In the genomic region with DNA sequence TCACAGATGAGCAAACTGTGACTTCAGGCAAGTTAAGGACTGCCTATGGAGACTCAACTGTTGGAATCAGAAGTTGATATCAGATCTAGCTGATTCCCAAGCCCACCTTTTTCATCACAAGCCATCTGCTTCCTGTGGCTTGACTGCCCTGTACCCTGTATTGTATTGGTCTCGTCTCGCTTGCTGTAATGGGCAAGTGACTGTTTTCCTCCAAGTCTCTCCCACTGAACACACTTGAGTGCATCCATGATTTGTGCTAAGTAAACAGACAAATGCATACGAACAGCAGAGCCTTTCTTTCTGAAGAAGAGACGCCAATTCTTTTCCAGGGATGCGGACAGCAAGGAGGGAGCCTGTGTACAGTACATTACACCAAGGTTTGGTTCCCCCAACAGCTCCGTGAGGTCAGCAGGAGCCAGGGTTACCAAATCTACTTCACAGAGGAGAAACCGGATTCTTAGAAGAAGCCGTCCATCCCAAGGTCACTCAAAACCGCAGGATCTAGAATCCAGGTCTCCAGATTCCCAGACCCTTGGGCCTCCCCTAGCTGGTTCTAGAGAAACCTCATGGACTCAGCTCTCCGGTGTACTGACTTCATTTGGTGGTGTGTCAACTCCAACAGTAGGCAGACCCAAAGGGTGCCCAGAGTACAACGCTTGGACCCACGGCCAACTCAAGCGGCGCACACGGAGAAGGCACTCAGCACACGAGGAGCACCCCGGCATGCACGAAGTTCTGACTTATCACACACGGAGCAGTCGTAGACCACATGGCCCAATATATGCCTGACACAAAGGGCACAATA, we compare ENCODE assay signal across 7 cellular contexts. TPM values are rescaled to one million over a fixed set of nuclear protein-coding genes. Genes with fewer than 3 reads are reported as not detected.
A peak's percentile ranks its signal among the peaks of the same experiment; 100 is the strongest.
DNase-seq lines count a peak whose midpoint lies in the region; ATAC-seq, FAIRE-seq and TF ChIP-seq lines count a peak whose summit lies in the region.

No MANE protein-coding gene starts in this region.

- no peaks in the 10 kb centered on the region; the same call in none of the 2 replicates for H3K27me3 Mint-ChIP-seq in HFFc6 (ENCODE audit: insufficient read depth)

- H3K36me3 ChIP-seq in lung (ENCODE audit: control insufficient read depth in 2 of 2, insufficient read depth in 2 of 2, low read length in 2 of 2) (peaks cover 21 to 37% of the 10 kb centered on the region in 2 donors), tibial nerve (peaks cover 0 to 65% (median 6%) of the 10 kb centered on the region in 3 donors)

- no peak for TF ChIP-seq CTCF in HFFc6 (IDR thresholded peaks at IDR 0.05)
- no peak for TF ChIP-seq CTCF in lung (IDR thresholded peaks at IDR 0.05; ENCODE audit: control extremely low read depth, extremely low read depth)
- TF ChIP-seq CTCF in tibial nerve (IDR thresholded peaks at IDR 0.05) = no peak

- no peak for ATAC-seq in lung (ENCODE audit: insufficient read depth, low FRiP score)

- H3K27ac Mint-ChIP-seq in HFFc6 = peak overlapping the region; percentile 88

- H3K36me3 Mint-ChIP-seq in HFFc6 (ENCODE audit: low read depth) = peaks cover 33% of the 10 kb centered on the region

- peaks cover 24% of the 10 kb centered on the region for H3K4me1 Mint-ChIP-seq in HFFc6 (ENCODE audit: low read depth)

- H3K9me3 ChIP-seq in lung (ENCODE audit: control insufficient read depth in 2 of 2, insufficient read depth in 1 of 2, low read length in 1 of 2) (no peaks in the 10 kb centered on the region), tibial nerve (no peaks in the 10 kb centered on the region)

- WGBS in lung, 2 donors = 6 to 7% methylated on average over 20 of the region's 20 CpGs
- 7 to 11% methylated on average over 15 to 20 of the region's 20 CpGs for WGBS in tibial nerve, 2 donors

- H3K4me3 ChIP-seq in lung (peak overlapping the region; percentile 98), tibial nerve (peak overlapping the region; percentile 81 to 99 (median 97))

- FAIRE-seq in RCC 7860 (lab: Jason Lieb, UNC) = no peak

- peaks cover 4% of the 10 kb centered on the region in 2 donors for H3K4me1 ChIP-seq in lung (ENCODE audit: control insufficient read depth in 2 of 2, insufficient read depth in 2 of 2, low read length in 2 of 2)
- H3K4me1 ChIP-seq in tibial nerve = peaks cover 0 to 40% (median 19%) of the 10 kb centered on the region in 4 donors

- peak overlapping the region; percentile 99 for H3K4me3 Mint-ChIP-seq in HFFc6

- no peak for TF ChIP-seq EP300 in tibial nerve (IDR thresholded peaks at IDR 0.05)

- H3K27me3 ChIP-seq in lung (ENCODE audit: control insufficient read depth, insufficient read depth) (no peaks in the 10 kb centered on the region), tibial nerve (no peaks in the 10 kb centered on the region)

- H3K27ac ChIP-seq in lung (ENCODE audit: low read depth in 1 of 2, low read length in 1 of 2) (peak overlapping the region; percentile 96 to 98), tibial nerve (peak overlapping the region in 3 of 4 donors; percentile 95 to 98 (median 98))

- TF ChIP-seq POLR2A in tibial nerve (IDR thresholded peaks at IDR 0.05) = no peak

- peak; percentile 33 for DNase-seq in GM03348 (ENCODE audit: low spot score)
- DNase-seq in HFFc6 = peak; percentile 17
- peak; percentile 25 for DNase-seq in RCC 7860 (ENCODE audit: low spot score)
- peak; percentile 16 for DNase-seq in dedifferentiated amniotic fluid mesenchymal stem cell (ENCODE audit: extremely low spot score)
- DNase-seq in lung (ENCODE audit: low spot score) = no peak
- no peak for DNase-seq in tibial nerve (ENCODE audit: low spot score in 2 of 2)
- no peak for DNase-seq in stimulated activated CD8-positive, alpha-beta memory T cell treated with anti-CD3 and anti-CD28 coated beads, Interleukin-4, amount 100 ng/mL, for 48 hours

- H3K9me3 Mint-ChIP-seq in HFFc6 = no peaks in the 10 kb centered on the region

RNA-seq across cellular contexts. Expression of a gene that starts 1.2 kb away (rescaled TPM):
- total RNA-seq in HFFc6 (2021; fragmentation: NEBNext Ultra II Directional; extraction: Animal tissue kit (Norgen Biotek cat#: 25700)) = 10 to 100 TPM; 22.5 to 31.3 (median 27.6) TPM
- 100 to 1,000 TPM in 1 of 2 donors, 10 to 100 TPM in 1; 84.1 to 135 TPM for total RNA-seq in lung
- polyA plus RNA-seq in lung = 100 to 1,000 TPM; 101 to 112 TPM
- total RNA-seq in tibial nerve = 100 to 1,000 TPM; 108 to 134 (median 123) TPM

RNA-seq across cellular contexts. Expression of a gene that starts 1.5 kb away (rescaled TPM):
- 10 to 100 TPM; 75.5 to 90.2 (median 78.8) TPM for total RNA-seq in HFFc6 (2021; fragmentation: NEBNext Ultra II Directional; extraction: Animal tissue kit (Norgen Biotek cat#: 25700))
- total RNA-seq in lung (10 to 100 TPM; 54.9 to 69.6 TPM), tibial nerve (10 to 100 TPM; 56.1 to 67.4 (median 59.3) TPM)
- 10 to 100 TPM; 52.3 to 87.5 TPM for polyA plus RNA-seq in lung

RNA-seq across cellular contexts. Expression of a gene that starts 23.4 kb away (rescaled TPM):
- not detected for total RNA-seq in HFFc6 (2021; fragmentation: NEBNext Ultra II Directional; extraction: Animal tissue kit (Norgen Biotek cat#: 25700))
- not detected for total RNA-seq in lung
- not detected for polyA plus RNA-seq in lung
- total RNA-seq in tibial nerve = not detected

RNA-seq across cellular contexts. Expression of a gene that starts 27.0 kb away (rescaled TPM):
- total RNA-seq in HFFc6 (2021; fragmentation: NEBNext Ultra II Directional; extraction: Animal tissue kit (Norgen Biotek cat#: 25700)) = 10 to 100 TPM; 25.7 to 28.0 (median 27.8) TPM
- total RNA-seq in lung (10 to 100 TPM; 34.7 to 43.4 TPM), tibial nerve (10 to 100 TPM; 35.2 to 45.9 (median 40.5) TPM)
- polyA plus RNA-seq in lung = 10 to 100 TPM; 13.1 to 17.9 TPM

Comparison
In these comparisons a context has a peak if more than half of its experiments do, and no peak if none do; other contexts are left out.
1. DNase-seq: peak in GM03348 (single experiment), HFFc6 (single experiment), RCC 7860 (single experiment) and dedifferentiated amniotic fluid mesenchymal stem cell (single experiment); none in lung (single experiment), tibial nerve (0 of 2) and stimulated activated CD8-positive, alpha-beta memory T cell treated with anti-CD3 and anti-CD28 coated beads, Interleukin-4, amount 100 ng/mL, for 48 hours (single experiment).